1 cellular context compared by ENCODE assay signal in genomic region chr3:186511245-186511644, GRCh38.
TF ChIP-seq lines count a peak whose summit lies in the region.

No MANE protein-coding gene starts in this region.

TF ChIP-seq in GM12878, 131 proteins besides CTCF, POLR2A, EP300 and RAD21 (continued from another document):
- TF ChIP-seq USF1 (IDR thresholded peaks at IDR 0.05; ENCODE audit: borderline replicate concordance, extremely low read length, insufficient read depth, low read depth, low read length) (no peak), RBBP5 (conservative IDR thresholded peaks at IDR 0.05) (no peak), PBX3 (IDR thresholded peaks at IDR 0.05; ENCODE audit: insufficient replicate concordance, low read depth, low read length) (peak; percentile 5), ZNF274 (IDR thresholded peaks at IDR 0.05; ENCODE audit: insufficient read depth, insufficient read length) (no peak), KDM1A (IDR thresholded peaks at IDR 0.05; ENCODE audit: borderline replicate concordance) (no peak), TARDBP (IDR thresholded peaks at IDR 0.05; ENCODE audit: borderline replicate concordance) (no peak), YBX1 (IDR thresholded peaks at IDR 0.05) (no peak), IKZF1 (conservative IDR thresholded peaks at IDR 0.05) (peak; percentile 33; the same call in 1 of the 2 replicates), FOXM1 (IDR thresholded peaks at IDR 0.05; ENCODE audit: low read depth, low read length) (peak; percentile 89; the same call in 1 of the 2 replicates), IRF4 (IDR thresholded peaks at IDR 0.05; ENCODE audit: low read depth, low read length) (peak; percentile 95), ZZZ3 (IDR thresholded peaks at IDR 0.05; ENCODE audit: control insufficient read depth, insufficient read length, low read depth) (no peak), IKZF2 (IDR thresholded peaks at IDR 0.05) (peak in 1 of 2 experiments; percentile 65; a peak in 2 of 4 replicates), RELB (IDR thresholded peaks at IDR 0.05; ENCODE audit: low read depth) (peak; percentile 65), BHLHE40 (IDR thresholded peaks at IDR 0.05; ENCODE audit: borderline replicate concordance in 1 of 2, low read depth in 2 of 2, low read length in 1 of 2) (peak; percentile 69 to 85; a peak in 3 of 4 replicates), MYB (IDR thresholded peaks at IDR 0.05; ENCODE audit: borderline replicate concordance, low read depth, low read length) (no peak), USF2 (IDR thresholded peaks at IDR 0.05; ENCODE audit: borderline replicate concordance, low read depth, low read length) (no peak; the same call in 1 of the 2 replicates), ATF7 (IDR thresholded peaks at IDR 0.05; ENCODE audit: low read depth) (peak; percentile 77), SPI1 (IDR thresholded peaks at IDR 0.05; ENCODE audit: borderline replicate concordance, insufficient read depth, low read depth, low read length) (no peak), ZNF622 (IDR thresholded peaks at IDR 0.05) (no peak), RB1 (IDR thresholded peaks at IDR 0.05; ENCODE audit: borderline replicate concordance) (no peak), POLR2AphosphoS2 (IDR thresholded peaks at IDR 0.05; ENCODE audit: low read depth, low read length) (no peak), NR2F1 (conservative IDR thresholded peaks at IDR 0.05) (peak; percentile 88), HDGF (IDR thresholded peaks at IDR 0.05) (peak; percentile 32; the same call in 1 of the 2 replicates), CBX5 (IDR thresholded peaks at IDR 0.05; ENCODE audit: low read depth) (no peak), SIN3A (IDR thresholded peaks at IDR 0.05; ENCODE audit: low read depth, low read length) (no peak), MTA2 (IDR thresholded peaks at IDR 0.05; ENCODE audit: low read depth) (peak; percentile 78), SREBF1 (IDR thresholded peaks at IDR 0.05; ENCODE audit: low read length) (peak; percentile 47; the same call in 1 of the 2 replicates), ZBED1 (IDR thresholded peaks at IDR 0.05; ENCODE audit: borderline replicate concordance) (peak; percentile 82; the same call in 1 of the 2 replicates), ZNF24 (IDR thresholded peaks at IDR 0.05) (peak; percentile 16; the same call in 1 of the 2 replicates), DPF2 (IDR thresholded peaks at IDR 0.05) (peak; percentile 66), BACH1 (IDR thresholded peaks at IDR 0.05; ENCODE audit: borderline replicate concordance) (peak; percentile 76; the same call in 1 of the 2 replicates), RUNX3 (IDR thresholded peaks at IDR 0.05; ENCODE audit: low read length) (peak; percentile 98), ATF2 (IDR thresholded peaks at IDR 0.05; ENCODE audit: low read length) (peak; percentile 92), MTA3 (IDR thresholded peaks at IDR 0.05; ENCODE audit: borderline replicate concordance, low read length) (peak; percentile 82; the same call in 1 of the 2 replicates), EED (IDR thresholded peaks at IDR 0.05; ENCODE audit: low read depth) (peak; percentile 74), CEBPB (IDR thresholded peaks at IDR 0.05; ENCODE audit: borderline replicate concordance in 1 of 2, low read depth in 2 of 2, low read length in 2 of 2) (peak in 1 of 2 experiments; percentile 66; a peak in 1 of 4 replicates), SRF (IDR thresholded peaks at IDR 0.05; ENCODE audit: low read depth in 2 of 2, low read length in 2 of 2) (0 out of 4 replicates have a peak, but pooled peaks of 1 of the 2 experiments have one; percentile 27), CREM (IDR thresholded peaks at IDR 0.05; ENCODE audit: low read depth) (peak; percentile 81; the same call in 1 of the 2 replicates), JUND (IDR thresholded peaks at IDR 0.05; ENCODE audit: low read depth, low read length) (0 out of 2 replicates have a peak, but pooled peaks have one; percentile 43), TCF7 (IDR thresholded peaks at IDR 0.05; ENCODE audit: borderline replicate concordance) (peak; percentile 84), CBFB (IDR thresholded peaks at IDR 0.05; ENCODE audit: low read depth) (peak; percentile 85; the same call in 1 of the 2 replicates), NFIC (IDR thresholded peaks at IDR 0.05; ENCODE audit: low read depth, low read length) (peak; percentile 94), BCL3 (IDR thresholded peaks at IDR 0.05; ENCODE audit: borderline replicate concordance, insufficient read depth, low read depth, low read length, poor library complexity, severe bottlenecking) (peak; percentile 93), CREB1 (IDR thresholded peaks at IDR 0.05; ENCODE audit: low read depth) (no peak), CUX1 (IDR thresholded peaks at IDR 0.05; ENCODE audit: insufficient replicate concordance, low read depth, low read length) (no peak), KLF5 (IDR thresholded peaks at IDR 0.05; ENCODE audit: partially characterized antibody) (no peak), SKIL (IDR thresholded peaks at IDR 0.05; ENCODE audit: low read depth, poor library complexity, severe bottlenecking) (peak; percentile 82), ZNF217 (IDR thresholded peaks at IDR 0.05) (peak; percentile 93; the same call in 1 of the 2 replicates)
